1 cellular context compared by ENCODE assay signal in genomic region chr1:11318982-11319381, GRCh38.
TF ChIP-seq lines count a peak whose summit lies in the region.

No MANE protein-coding gene starts in this region.

TF ChIP-seq in SK-N-SH treated with all-trans-retinoic acid at 6 μM for 48 hours, 23 proteins besides CTCF, POLR2A, EP300 and RAD21 (continued from another document):
- TF ChIP-seq TSHZ2 (CRISPR knock-in tag; IDR thresholded peaks at IDR 0.05), result no peak
- no peak for TF ChIP-seq CSRNP3 (CRISPR knock-in tag; IDR thresholded peaks at IDR 0.05)
- no peak for TF ChIP-seq ZNF565 (CRISPR knock-in tag; conservative IDR thresholded peaks at IDR 0.05; ENCODE audit: low read depth)
- TF ChIP-seq PPARA (CRISPR knock-in tag; IDR thresholded peaks at IDR 0.05; ENCODE audit: borderline replicate concordance), result no peak
- no peak for TF ChIP-seq ZNF8 (CRISPR knock-in tag; IDR thresholded peaks at IDR 0.05)
- no peak for TF ChIP-seq ESRRG (CRISPR knock-in tag; IDR thresholded peaks at IDR 0.05)
- TF ChIP-seq ARNTL (CRISPR knock-in tag; IDR thresholded peaks at IDR 0.05; ENCODE audit: borderline replicate concordance, low read depth), result no peak
- no peak for TF ChIP-seq ZFP3 (CRISPR knock-in tag; IDR thresholded peaks at IDR 0.05)
- no peak for TF ChIP-seq POU6F1 (CRISPR knock-in tag; IDR thresholded peaks at IDR 0.05; ENCODE audit: borderline replicate concordance, low read depth)
- TF ChIP-seq GLIS3 (CRISPR knock-in tag; IDR thresholded peaks at IDR 0.05), result no peak
- TF ChIP-seq ZC3H10 (CRISPR knock-in tag; IDR thresholded peaks at IDR 0.05), result no peak
- no peak for TF ChIP-seq CREB5 (CRISPR knock-in tag; IDR thresholded peaks at IDR 0.05; ENCODE audit: low read depth)
- no peak for TF ChIP-seq ZNF70 (CRISPR knock-in tag; IDR thresholded peaks at IDR 0.05)
- TF ChIP-seq PATZ1 (CRISPR knock-in tag; IDR thresholded peaks at IDR 0.05; ENCODE audit: borderline replicate concordance), result no peak
